Comparison of ENCODE assay signal across 20 cellular contexts in the genomic region with DNA sequence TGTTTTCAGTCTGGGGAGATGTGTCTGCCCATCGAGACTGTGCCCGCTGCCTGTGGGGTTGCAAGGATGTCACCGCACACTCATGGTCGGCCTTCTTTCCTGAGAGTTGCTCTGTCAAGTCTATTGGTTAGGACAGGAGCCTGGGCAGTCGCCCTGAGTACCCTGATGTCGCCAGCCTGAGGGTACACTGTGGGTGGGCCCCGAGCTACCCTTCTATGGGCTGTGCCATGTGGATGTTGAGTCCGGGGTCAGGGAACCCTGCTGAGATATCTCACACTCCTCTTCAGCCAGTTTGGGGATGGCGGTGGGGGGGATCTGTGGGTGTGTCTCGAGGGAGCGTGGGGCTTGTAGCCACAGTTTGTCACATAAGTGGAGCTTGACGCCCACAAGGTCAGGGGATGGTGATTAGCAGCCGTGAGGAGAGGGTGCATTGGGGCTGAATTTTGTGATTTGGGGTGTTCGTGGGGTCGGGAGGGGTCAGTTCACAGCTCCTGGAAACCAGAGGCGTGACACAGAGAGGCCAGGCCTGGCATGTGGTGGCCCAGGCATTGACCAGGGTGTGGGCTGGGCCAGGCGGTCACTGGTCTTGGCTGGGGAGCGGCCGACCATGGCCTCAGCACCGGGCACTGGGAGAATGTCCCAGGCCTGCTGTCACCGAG. TPM values are rescaled to one million over a fixed set of nuclear protein-coding genes. Genes with fewer than 3 reads are reported as not detected.
DNase-seq lines count a peak whose midpoint lies in the region; ATAC-seq and TF ChIP-seq lines count a peak whose summit lies in the region.
"Had no signal": no experiment of that assay in that cellular context is flagged by ENCODE, and none has a peak within 500 bp of the region (broad histone marks: within the 10 kb centered on the region; RNA-seq: fewer than 3 reads in every experiment).

No MANE protein-coding gene starts in this region.

- H3K4me1 ChIP-seq in osteoblast (ENCODE audit: insufficient read depth, low read length) (no peaks in the 10 kb centered on the region), mammary epithelial cell (ENCODE audit: insufficient read depth, low read length) (no peaks in the 10 kb centered on the region)
- H3K4me1 ChIP-seq: psoas muscle had no signal

- H3K9me3 ChIP-seq in osteoblast (ENCODE audit: low read depth, low read length) (no peaks in the 10 kb centered on the region), mammary epithelial cell (replicated peaks; ENCODE audit: insufficient read depth, low read length) (no peaks in the 10 kb centered on the region)
- H3K9me3 ChIP-seq: psoas muscle had no signal

- H3K27me3 ChIP-seq in osteoblast (ENCODE audit: insufficient read depth, low read length): peaks cover 5% of the 10 kb centered on the region
- peaks cover 2% of the 10 kb centered on the region for H3K27me3 ChIP-seq in mammary epithelial cell (ENCODE audit: insufficient read depth, low read length)

- no peaks in the 10 kb centered on the region for H3K79me2 ChIP-seq in osteoblast (ENCODE audit: insufficient read depth, low read length)
- H3K79me2 ChIP-seq in mammary epithelial cell (ENCODE audit: insufficient read depth, low read length): no peaks in the 10 kb centered on the region

- no peaks in the 10 kb centered on the region for H3K36me3 ChIP-seq in osteoblast (ENCODE audit: insufficient read depth, low read length)
- no peaks in the 10 kb centered on the region for H3K36me3 ChIP-seq in mammary epithelial cell (ENCODE audit: insufficient read depth, low read length)
- H3K36me3 ChIP-seq: cardiac muscle cell had no signal

- H4K20me1 ChIP-seq in osteoblast (ENCODE audit: insufficient read depth, low read length): no peaks in the 10 kb centered on the region
- no peaks in the 10 kb centered on the region for H4K20me1 ChIP-seq in mammary epithelial cell (ENCODE audit: insufficient read depth, low read length)

- dilution Hi-C loops in mammary epithelial cell (cut with HindIII; ENCODE audit: low sequenced_read_pairs): no loop called here

- ATAC-seq in natural killer cell treated with Interleukin-12 subunit alpha and Interleukin-12 subunit beta and Interleukin-15 and Interleukin-18, amount 100 ng/mL, for 72 hours: no peak
- ATAC-seq in natural killer cell: no peak
- no peak for ATAC-seq in effector memory CD8-positive, alpha-beta T cell (replicated peaks)
- ATAC-seq in HG03139 (IDR thresholded peaks at IDR 0.05; ENCODE audit: unreplicated experiment): no peak
- ATAC-seq: psoas muscle, T-cell had no signal

- no peak overlapping the region for H3K27ac Mint-ChIP-seq in natural killer cell treated with Interleukin-12 subunit alpha and Interleukin-12 subunit beta and Interleukin-15 and Interleukin-18, amount 100 ng/mL, for 72 hours
- no peak overlapping the region for H3K27ac Mint-ChIP-seq in natural killer cell
- no peak overlapping the region for H3K27ac Mint-ChIP-seq in effector memory CD8-positive, alpha-beta T cell
- H3K27ac Mint-ChIP-seq: naive thymus-derived CD4-positive, alpha-beta T cell; T-cell had no signal

- CTCF ChIA-PET in mammary epithelial cell (lab: Charles Lee; ENCODE audit: low non-redundant PET): no interaction called here

- H3K4me3 ChIP-seq in osteoblast (ENCODE audit: insufficient read depth, low read length): no peak overlapping the region
- no peak overlapping the region for H3K4me3 ChIP-seq in mammary epithelial cell (replicated peaks in 1 of 3; ENCODE audit: insufficient read depth in 1 of 3, low read depth in 2 of 3, low read length in 3 of 3)
- H3K4me3 ChIP-seq: cardiac muscle cell, psoas muscle had no signal

- BruUV-seq in mammary epithelial cell (replicated peaks; lab: Mats Ljungman, UMichigan): no TSS peak

- no peak overlapping the region for H2AFZ ChIP-seq in osteoblast (ENCODE audit: low read length)
- H2AFZ ChIP-seq in mammary epithelial cell (ENCODE audit: low read depth, low read length): no peak overlapping the region

- H3K4me1 Mint-ChIP-seq in natural killer cell treated with Interleukin-12 subunit alpha and Interleukin-12 subunit beta and Interleukin-15 and Interleukin-18, amount 100 ng/mL, for 72 hours (ENCODE audit: low read depth in 2 of 2): peaks cover 0 to 4% of the 10 kb centered on the region in 2 donors
- H3K4me1 Mint-ChIP-seq in natural killer cell: peaks cover 0 to 11% of the 10 kb centered on the region in 2 donors
- H3K4me1 Mint-ChIP-seq in effector memory CD8-positive, alpha-beta T cell (ENCODE audit: low read depth in 2 of 2): peaks cover 0 to 6% of the 10 kb centered on the region in 2 donors

- no peak for TF ChIP-seq CTCF in natural killer cell (IDR thresholded peaks at IDR 0.05)
- no peak for TF ChIP-seq CTCF in osteoblast (IDR thresholded peaks at IDR 0.05; ENCODE audit: extremely low read depth, low read depth, low read length)
- no peak for TF ChIP-seq CTCF in mammary epithelial cell (conservative IDR thresholded peaks at IDR 0.05 in 1 of 2, IDR thresholded peaks at IDR 0.05 in 1 of 2; ENCODE audit: extremely low read depth in 1 of 2, insufficient read depth in 1 of 2, low read depth in 1 of 2, low read length in 2 of 2)

- peak; percentile 37 for DNase-seq in natural killer cell treated with Interleukin-12 subunit alpha and Interleukin-12 subunit beta and Interleukin-15 and Interleukin-18, amount 100 ng/mL, for 72 hours (ENCODE audit: low spot score)
- no peak for DNase-seq in natural killer cell
- DNase-seq in effector memory CD8-positive, alpha-beta T cell: peak in 2 of 3 experiments; percentile 0
- DNase-seq in osteoblast (ENCODE audit: insufficient read length, low spot score, missing footprints): peak; percentile 77
- no peak for DNase-seq in mammary epithelial cell
- no peak for DNase-seq in NK-92 treated with Interleukin-12 subunit alpha and Interleukin-12 subunit beta, amount 100 ng/mL, for 24 hours (lab: John Stamatoyannopoulos, UW)
- no peak for DNase-seq in caudate nucleus (lab: John Stamatoyannopoulos, UW)
- DNase-seq: Calu3; effector CD8-positive, alpha-beta T cell; GOT3; hippocampal formation; NCI-H1105 treated with DMSO at 0.1 percent for 48 hours; NCI-H2171 had no signal

- intact Hi-C loops in natural killer cell (cut with micrococcal nuclease): no loop called here
- intact Hi-C loops in mammary epithelial cell (cut with micrococcal nuclease): no loop called here

- WGBS in mammary epithelial cell (ENCODE audit: low coverage, missing lambda C conversion rate): 79% methylated on average over 14 of the region's 21 CpGs

- in situ Hi-C loops in mammary epithelial cell (cut with MboI; ENCODE audit: low sequenced_read_pairs in 2 of 2): no loop called here

- H3K4me3 Mint-ChIP-seq in natural killer cell treated with Interleukin-12 subunit alpha and Interleukin-12 subunit beta and Interleukin-15 and Interleukin-18, amount 100 ng/mL, for 72 hours: no peak overlapping the region
- H3K4me3 Mint-ChIP-seq in natural killer cell: no peak overlapping the region
- no peak overlapping the region for H3K4me3 Mint-ChIP-seq in effector memory CD8-positive, alpha-beta T cell
- H3K4me3 Mint-ChIP-seq: naive thymus-derived CD4-positive, alpha-beta T cell; T-cell had no signal

- H3K4me2 ChIP-seq in osteoblast (ENCODE audit: insufficient read depth, low read length) (no peak overlapping the region), mammary epithelial cell (ENCODE audit: insufficient read depth, low read depth, low read length) (no peak overlapping the region)

- H3K27ac ChIP-seq in osteoblast (ENCODE audit: low read depth, low read length): no peak overlapping the region
- H3K27ac ChIP-seq in mammary epithelial cell (ENCODE audit: insufficient read depth, low read depth, low read length): no peak overlapping the region
- H3K27ac ChIP-seq in caudate nucleus (ENCODE audit: low read depth, low read length): no peak overlapping the region
- H3K27ac ChIP-seq: cardiac muscle cell, psoas muscle had no signal

- no peaks in the 10 kb centered on the region for H3K36me3 Mint-ChIP-seq in natural killer cell treated with Interleukin-12 subunit alpha and Interleukin-12 subunit beta and Interleukin-15 and Interleukin-18, amount 100 ng/mL, for 72 hours
- H3K36me3 Mint-ChIP-seq in natural killer cell: no peaks in the 10 kb centered on the region
- H3K36me3 Mint-ChIP-seq in effector memory CD8-positive, alpha-beta T cell (ENCODE audit: insufficient read depth): no peaks in the 10 kb centered on the region
- H3K36me3 Mint-ChIP-seq: naive thymus-derived CD4-positive, alpha-beta T cell; T-cell had no signal

- H3K9me3 Mint-ChIP-seq in natural killer cell treated with Interleukin-12 subunit alpha and Interleukin-12 subunit beta and Interleukin-15 and Interleukin-18, amount 100 ng/mL, for 72 hours: no peaks in the 10 kb centered on the region
- H3K9me3 Mint-ChIP-seq in natural killer cell: no peaks in the 10 kb centered on the region
- H3K9me3 Mint-ChIP-seq in effector memory CD8-positive, alpha-beta T cell: no peaks in the 10 kb centered on the region
- H3K9me3 Mint-ChIP-seq: activated B cell treated with CpG ODN at 0.5 μM for 24 hours; naive thymus-derived CD4-positive, alpha-beta T cell; T-cell had no signal

- peaks cover 0 to 7% of the 10 kb centered on the region in 2 donors for H3K27me3 Mint-ChIP-seq in natural killer cell treated with Interleukin-12 subunit alpha and Interleukin-12 subunit beta and Interleukin-15 and Interleukin-18, amount 100 ng/mL, for 72 hours
- peaks cover 0 to 10% of the 10 kb centered on the region in 2 donors for H3K27me3 Mint-ChIP-seq in natural killer cell (ENCODE audit: low read depth in 2 of 2)
- peaks cover 5 to 28% of the 10 kb centered on the region in 2 donors for H3K27me3 Mint-ChIP-seq in effector memory CD8-positive, alpha-beta T cell
- H3K27me3 Mint-ChIP-seq: activated B cell treated with CpG ODN at 0.5 μM for 24 hours, T-cell had no signal

- no peak overlapping the region for H3K9ac ChIP-seq in mammary epithelial cell (ENCODE audit: insufficient read depth, low read length)

RNA-seq across cellular contexts. Expression of a gene that starts 1.5 kb away (rescaled TPM):
- total RNA-seq in natural killer cell treated with Interleukin-12 subunit alpha and Interleukin-12 subunit beta and Interleukin-15 and Interleukin-18, amount 100 ng/mL, for 72 hours: not detected
- not detected for total RNA-seq in natural killer cell
- not detected in 2 replicates for total RNA-seq in osteoblast
- total RNA-seq in mammary epithelial cell: not detected
- not detected for polyA plus RNA-seq in mammary epithelial cell
- not detected for polyA minus RNA-seq in mammary epithelial cell
- total RNA-seq: activated B cell treated with CpG ODN at 0.5 μM for 24 hours; Calu3; cardiac muscle cell; naive thymus-derived CD4-positive, alpha-beta T cell; psoas muscle; subcutaneous adipose tissue; T-cell had no signal
- polyA plus RNA-seq: cardiac muscle cell; naive thymus-derived CD4-positive, alpha-beta T cell; psoas muscle had no signal

RNA-seq across cellular contexts. Expression of a gene that starts 24.7 kb away (rescaled TPM):
- total RNA-seq in natural killer cell treated with Interleukin-12 subunit alpha and Interleukin-12 subunit beta and Interleukin-15 and Interleukin-18, amount 100 ng/mL, for 72 hours: not detected
- total RNA-seq in natural killer cell: not detected
- 0.72 TPM in 1 of 2 replicates, not detected in the other for total RNA-seq in osteoblast
- under 1 TPM in 1 of 2 donors, not detected in 1; 0.33 TPM for total RNA-seq in mammary epithelial cell
- 0.15 TPM for polyA plus RNA-seq in mammary epithelial cell
- polyA minus RNA-seq in mammary epithelial cell: not detected
- total RNA-seq: Calu3, psoas muscle, subcutaneous adipose tissue had no signal
- polyA plus RNA-seq: psoas muscle had no signal

RNA-seq across cellular contexts. Expression of a gene that starts 29.0 kb away (rescaled TPM):
- total RNA-seq in natural killer cell treated with Interleukin-12 subunit alpha and Interleukin-12 subunit beta and Interleukin-15 and Interleukin-18, amount 100 ng/mL, for 72 hours: under 1 TPM; 0.12 to 0.20 TPM
- total RNA-seq in natural killer cell (1 to 10 TPM; 1.2 to 2.2 (median 1.4) TPM), osteoblast (0.59 and 0.72 TPM in 2 replicates), mammary epithelial cell (under 1 TPM; 0.38 to 0.50 TPM)
- polyA plus RNA-seq in mammary epithelial cell: 0.24 TPM
- 0.21 TPM for polyA minus RNA-seq in mammary epithelial cell

RNA-seq across cellular contexts. Expression of a gene that starts 29.5 kb away (rescaled TPM):
- total RNA-seq in natural killer cell treated with Interleukin-12 subunit alpha and Interleukin-12 subunit beta and Interleukin-15 and Interleukin-18, amount 100 ng/mL, for 72 hours: 10 to 100 TPM; 27.1 to 33.4 TPM
- total RNA-seq in natural killer cell: 10 to 100 TPM; 61.9 to 76.4 (median 68.2) TPM
- 5.3 and 6.9 TPM in 2 replicates for total RNA-seq in osteoblast
- 10 to 100 TPM in 1 of 2 donors, 1 to 10 TPM in 1; 9.5 to 15.9 TPM for total RNA-seq in mammary epithelial cell
- 13.9 TPM for polyA plus RNA-seq in mammary epithelial cell
- polyA minus RNA-seq in mammary epithelial cell: 8.8 TPM

RNA-seq across cellular contexts. Expression of a gene that starts 45.9 kb away (rescaled TPM):
- total RNA-seq in natural killer cell treated with Interleukin-12 subunit alpha and Interleukin-12 subunit beta and Interleukin-15 and Interleukin-18, amount 100 ng/mL, for 72 hours: 10 to 100 TPM; 23.2 to 24.1 TPM
- total RNA-seq in natural killer cell: 10 to 100 TPM; 25.0 to 28.7 (median 28.5) TPM
- 28.9 and 31.5 TPM in 2 replicates for total RNA-seq in osteoblast
- total RNA-seq in mammary epithelial cell: 10 to 100 TPM; 15.7 to 37.9 TPM
- polyA plus RNA-seq in mammary epithelial cell: 15.6 TPM
- 26.4 TPM for polyA minus RNA-seq in mammary epithelial cell

Comparison
In these comparisons a context has a peak if more than half of its experiments do, and no peak if none do; other contexts are left out.
1. DNase-seq: peak in natural killer cell treated with Interleukin-12 subunit alpha and Interleukin-12 subunit beta and Interleukin-15 and Interleukin-18, amount 100 ng/mL, for 72 hours (single experiment), effector memory CD8-positive, alpha-beta T cell (2 of 3) and osteoblast (single experiment); none in natural killer cell (single experiment), mammary epithelial cell (single experiment), NK-92 treated with Interleukin-12 subunit alpha and Interleukin-12 subunit beta, amount 100 ng/mL, for 24 hours (single experiment) and caudate nucleus (0 of 61).